13 cellular contexts compared by ENCODE assay signal in genomic region chr20:63029358-63030121, GRCh38. TPM values are rescaled to one million over a fixed set of nuclear protein-coding genes. Genes with fewer than 3 reads are reported as not detected.
DNase-seq lines count a peak whose midpoint lies in the region; ATAC-seq, FAIRE-seq and TF ChIP-seq lines count a peak whose summit lies in the region.
"Had no signal": no experiment of that assay in that cellular context is flagged by ENCODE, and none has a peak within 500 bp of the region (broad histone marks: within the 10 kb centered on the region; RNA-seq: fewer than 3 reads in every experiment).

No MANE protein-coding gene starts in this region.

- TF ChIP-seq CTCF in mucosa of descending colon (IDR thresholded peaks at IDR 0.05) = no peak
- no peak for TF ChIP-seq CTCF in progenitor cell of endocrine pancreas (IDR thresholded peaks at IDR 0.05; ENCODE audit: unreplicated experiment)

- H3K27ac Mint-ChIP-seq in activated CD4-positive, alpha-beta T cell treated with anti-CD3 and anti-CD28 coated beads for 36 hours = no peak overlapping the region
- H3K27ac Mint-ChIP-seq in progenitor cell of endocrine pancreas = no peak overlapping the region

- peak; percentile 91 for FAIRE-seq in GM18507 (lab: Jason Lieb, UNC)

- no peaks in the 10 kb centered on the region for H3K4me1 ChIP-seq in mucosa of descending colon (ENCODE audit: low read depth)

- POLR2A ChIA-PET in activated CD4-positive, alpha-beta T cell treated with anti-CD3 and anti-CD28 coated beads for 36 hours (lab: Charles Lee) = no interaction called here

- no peaks in the 10 kb centered on the region for H3K9me3 ChIP-seq in mucosa of descending colon

- no peaks in the 10 kb centered on the region for H3K36me3 Mint-ChIP-seq in activated CD4-positive, alpha-beta T cell treated with anti-CD3 and anti-CD28 coated beads for 36 hours (ENCODE audit: low read depth)
- no peaks in the 10 kb centered on the region for H3K36me3 Mint-ChIP-seq in progenitor cell of endocrine pancreas (ENCODE audit: insufficient read depth)

- no peaks in the 10 kb centered on the region for H3K36me3 ChIP-seq in mucosa of descending colon (ENCODE audit: low read depth)

- peaks cover 17% of the 10 kb centered on the region for H3K27me3 Mint-ChIP-seq in activated CD4-positive, alpha-beta T cell treated with anti-CD3 and anti-CD28 coated beads for 36 hours
- H3K27me3 Mint-ChIP-seq in progenitor cell of endocrine pancreas = peaks cover 42% of the 10 kb centered on the region

- peaks cover 19% of the 10 kb centered on the region for H3K4me1 Mint-ChIP-seq in activated CD4-positive, alpha-beta T cell treated with anti-CD3 and anti-CD28 coated beads for 36 hours
- peaks cover 6% of the 10 kb centered on the region for H3K4me1 Mint-ChIP-seq in progenitor cell of endocrine pancreas (ENCODE audit: low read depth)

- H3K4me3 ChIP-seq in mucosa of descending colon = no peak overlapping the region

- intact Hi-C loops in activated CD4-positive, alpha-beta T cell treated with anti-CD3 and anti-CD28 coated beads for 36 hours (cut with DNase I, micrococcal nuclease) = no loop called here
- intact Hi-C loops in mucosa of descending colon (cut with DNase I, micrococcal nuclease) = no loop called here

- CTCF ChIA-PET in activated CD4-positive, alpha-beta T cell treated with anti-CD3 and anti-CD28 coated beads for 36 hours (lab: Charles Lee) = interaction anchor here (1.3 kb wide), 1 partner anchor 57 kb away, joined by 3 read pairs; no protein-coding TSS in a partner anchor

- no peak overlapping the region for H3K4me3 Mint-ChIP-seq in activated CD4-positive, alpha-beta T cell treated with anti-CD3 and anti-CD28 coated beads for 36 hours
- H3K4me3 Mint-ChIP-seq in progenitor cell of endocrine pancreas (ENCODE audit: low read depth) = no peak overlapping the region

- peak; percentile 64 for DNase-seq in activated CD4-positive, alpha-beta T cell treated with anti-CD3 and anti-CD28 coated beads for 36 hours
- no peak for DNase-seq in activated CD4-positive, alpha-beta T cell treated with anti-CD3 and anti-CD28 coated beads, Interleukin-2, amount 50 U/mL, for 1 hour
- DNase-seq in GM18507 (ENCODE audit: extremely low spot score, insufficient read length, low read depth) (peak; percentile 55), SW480 (ENCODE audit: low spot score) (peak; percentile 46), mucosa of descending colon (peak in 2 of 3 donors; percentile 2 to 37), progenitor cell of endocrine pancreas (ENCODE audit: low spot score, unreplicated experiment) (no peak), SIG-M5 (lab: John Stamatoyannopoulos, UW) (no peak)
- DNase-seq: activated CD8-positive, alpha-beta memory T cell treated with anti-CD3 and anti-CD28 coated beads, Interleukin-2, amount 50 U/mL, for 4 hours; MV-4-11; T-helper 2 cell had no signal

- no peaks in the 10 kb centered on the region for H3K9me3 Mint-ChIP-seq in activated CD4-positive, alpha-beta T cell treated with anti-CD3 and anti-CD28 coated beads for 36 hours (ENCODE audit: low read depth)
- no peaks in the 10 kb centered on the region for H3K9me3 Mint-ChIP-seq in progenitor cell of endocrine pancreas (ENCODE audit: low read depth)

- ATAC-seq in activated CD4-positive, alpha-beta T cell treated with anti-CD3 and anti-CD28 coated beads for 36 hours = peak; percentile 67
- ATAC-seq in mucosa of descending colon (no peak), GM19467 (IDR thresholded peaks at IDR 0.05; ENCODE audit: unreplicated experiment) (no peak)
- ATAC-seq: esophagus mucosa, sciatic nerve had no signal

RNA-seq across cellular contexts. Expression of gene BHLHE23, which starts 22.8 kb away (rescaled TPM):
- total RNA-seq in activated CD4-positive, alpha-beta T cell treated with anti-CD3 and anti-CD28 coated beads for 36 hours = not detected
- total RNA-seq in mucosa of descending colon = not detected
- not detected in 2 replicates for total RNA-seq in progenitor cell of endocrine pancreas
- total RNA-seq: esophagus mucosa, sciatic nerve had no signal

Comparison
In these comparisons a context has a peak if more than half of its experiments do, and no peak if none do; other contexts are left out.
1. DNase-seq: peak in activated CD4-positive, alpha-beta T cell treated with anti-CD3 and anti-CD28 coated beads for 36 hours (single experiment), GM18507 (single experiment), SW480 (single experiment) and mucosa of descending colon (2 of 3); none in activated CD4-positive, alpha-beta T cell treated with anti-CD3 and anti-CD28 coated beads, Interleukin-2, amount 50 U/mL, for 1 hour (single experiment), progenitor cell of endocrine pancreas (single experiment) and SIG-M5 (single experiment).